In the genomic region with DNA sequence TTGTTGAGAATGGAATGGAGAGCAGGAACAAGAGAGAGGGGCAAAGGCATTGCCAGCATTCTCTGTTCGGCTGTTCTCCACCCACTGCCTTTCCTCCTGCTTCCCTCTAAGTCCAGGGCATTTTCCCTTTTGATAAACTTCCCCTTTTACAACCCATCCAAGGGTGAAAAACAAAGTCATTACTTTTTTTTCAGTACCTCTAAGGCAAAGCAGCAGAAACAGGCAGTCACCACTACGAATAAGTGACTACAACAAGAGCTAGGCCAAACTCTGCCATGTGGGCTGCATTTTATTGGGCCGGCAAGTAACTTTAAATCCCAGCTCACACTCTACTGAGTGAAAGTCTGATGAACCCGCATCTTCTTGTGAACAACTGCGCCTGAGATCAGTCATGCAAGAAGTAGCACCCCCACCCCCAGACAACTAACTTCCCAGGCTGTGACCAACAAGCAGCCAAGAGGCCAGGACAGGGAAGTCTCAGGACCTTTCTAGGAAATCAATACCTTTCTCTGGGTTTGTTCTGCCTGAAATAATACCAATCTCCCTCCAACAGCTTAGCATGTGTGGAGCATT, we compare ENCODE assay signal across 1 cellular context.
TF ChIP-seq lines count a peak whose summit lies in the region.

No MANE protein-coding gene starts in this region.

TF ChIP-seq in SK-N-SH treated with all-trans-retinoic acid at 6 μM for 48 hours, 23 proteins besides CTCF, POLR2A, EP300 and RAD21:
- no peak for TF ChIP-seq ZFP3 (CRISPR knock-in tag; IDR thresholded peaks at IDR 0.05)
- no peak for TF ChIP-seq GLIS3 (CRISPR knock-in tag; IDR thresholded peaks at IDR 0.05)
- TF ChIP-seq ZNF565 (CRISPR knock-in tag; conservative IDR thresholded peaks at IDR 0.05; ENCODE audit: low read depth): no peak
- TF ChIP-seq ZC3H10 (CRISPR knock-in tag; IDR thresholded peaks at IDR 0.05): no peak
- no peak for TF ChIP-seq CSDC2 (CRISPR knock-in tag; IDR thresholded peaks at IDR 0.05)
- no peak for TF ChIP-seq CREB5 (CRISPR knock-in tag; IDR thresholded peaks at IDR 0.05; ENCODE audit: low read depth)
- TF ChIP-seq ISL1 (CRISPR knock-in tag; IDR thresholded peaks at IDR 0.05): no peak
- no peak for TF ChIP-seq TOX (CRISPR knock-in tag; IDR thresholded peaks at IDR 0.05; ENCODE audit: borderline replicate concordance)
- no peak for TF ChIP-seq ESRRG (CRISPR knock-in tag; IDR thresholded peaks at IDR 0.05)
- TF ChIP-seq, protein P1, sequence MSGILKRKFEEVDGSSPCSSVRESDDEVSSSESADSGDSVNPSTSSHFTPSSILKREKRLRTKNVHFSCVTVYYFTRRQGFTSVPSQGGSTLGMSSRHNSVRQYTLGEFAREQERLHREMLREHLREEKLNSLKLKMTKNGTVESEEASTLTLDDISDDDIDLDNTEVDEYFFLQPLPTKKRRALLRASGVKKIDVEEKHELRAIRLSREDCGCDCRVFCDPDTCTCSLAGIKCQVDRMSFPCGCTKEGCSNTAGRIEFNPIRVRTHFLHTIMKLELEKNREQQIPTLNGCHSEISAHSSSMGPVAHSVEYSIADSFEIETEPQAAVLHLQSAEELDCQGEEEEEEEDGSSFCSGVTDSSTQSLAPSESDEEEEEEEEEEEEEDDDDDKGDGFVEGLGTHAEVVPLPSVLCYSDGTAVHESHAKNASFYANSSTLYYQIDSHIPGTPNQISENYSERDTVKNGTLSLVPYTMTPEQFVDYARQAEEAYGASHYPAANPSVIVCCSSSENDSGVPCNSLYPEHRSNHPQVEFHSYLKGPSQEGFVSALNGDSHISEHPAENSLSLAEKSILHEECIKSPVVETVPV (CRISPR knock-in tag; IDR thresholded peaks at IDR 0.05): no peak
- no peak for TF ChIP-seq ZNF8 (CRISPR knock-in tag; IDR thresholded peaks at IDR 0.05)
- TF ChIP-seq SNAI2 (CRISPR knock-in tag; IDR thresholded peaks at IDR 0.05): no peak
